ENCODE assay signal across 14 cellular contexts in the genomic region with DNA sequence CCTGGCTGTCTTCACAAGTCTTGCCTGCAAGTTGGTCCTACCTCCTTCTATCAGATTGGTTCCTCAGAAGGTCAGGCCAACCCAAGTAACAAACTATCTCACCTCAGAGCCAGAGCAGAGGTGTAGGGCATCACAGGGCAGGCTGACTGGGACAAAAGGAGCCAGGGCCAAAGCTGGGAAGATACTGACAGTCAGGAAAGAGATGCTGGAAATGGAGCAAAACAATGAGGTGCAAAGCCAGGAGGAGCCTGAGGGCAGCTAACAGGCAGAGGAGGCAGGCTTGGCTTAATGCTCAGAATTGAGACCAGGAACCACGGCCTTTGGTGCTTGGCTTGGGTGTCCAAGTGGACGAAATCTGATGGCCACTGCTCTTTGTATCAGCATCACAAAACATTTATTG.
A peak's percentile ranks its signal among the peaks of the same experiment; 100 is the strongest.
DNase-seq lines count a peak whose midpoint lies in the region; ATAC-seq and TF ChIP-seq lines count a peak whose summit lies in the region.
"Had no signal": no experiment of that assay in that cellular context is flagged by ENCODE, and none has a peak within 500 bp of the region (broad histone marks: within the 10 kb centered on the region; RNA-seq: fewer than 3 reads in every experiment).

No MANE protein-coding gene starts in this region.

- H3K4me1 Mint-ChIP-seq in activated CD8-positive, alpha-beta memory T cell treated with anti-CD3 and anti-CD28 coated beads, Interleukin-2, amount 10 ng/mL, durations not matched to agents 7 days and 5 days, result peaks cover 51% of the 10 kb centered on the region
- H3K4me1 Mint-ChIP-seq in activated naive CD8-positive, alpha-beta T cell treated with anti-CD3 and anti-CD28 coated beads, Interleukin-2, amount 50 U/mL, for 24 hours, result peaks cover 65% of the 10 kb centered on the region

- no peaks in the 10 kb centered on the region for H3K9me3 Mint-ChIP-seq in activated CD8-positive, alpha-beta memory T cell treated with anti-CD3 and anti-CD28 coated beads, Interleukin-2, amount 10 ng/mL, durations not matched to agents 7 days and 5 days (ENCODE audit: low read depth)
- H3K9me3 Mint-ChIP-seq in activated naive CD8-positive, alpha-beta T cell treated with anti-CD3 and anti-CD28 coated beads, Interleukin-2, amount 50 U/mL, for 24 hours, result no peaks in the 10 kb centered on the region

- no peaks in the 10 kb centered on the region for H3K36me3 ChIP-seq in muscle layer of duodenum (ENCODE audit: control insufficient read depth in 1 of 2, insufficient read depth in 2 of 2, low read length in 2 of 2)
- H3K36me3 ChIP-seq in thoracic aorta, result no peaks in the 10 kb centered on the region
- no peaks in the 10 kb centered on the region for H3K36me3 ChIP-seq in testis (ENCODE audit: low read depth, missing control alignments)
- H3K36me3 ChIP-seq: MG63, pancreas had no signal

- no peaks in the 10 kb centered on the region for H3K27me3 ChIP-seq in muscle layer of duodenum (ENCODE audit: low read depth, low read length)
- no peaks in the 10 kb centered on the region for H3K27me3 ChIP-seq in thoracic aorta (replicated peaks; ENCODE audit: insufficient read depth)
- H3K27me3 ChIP-seq in testis, result no peaks in the 10 kb centered on the region
- H3K27me3 ChIP-seq: MG63, pancreas had no signal

- ATAC-seq in activated CD8-positive, alpha-beta memory T cell treated with anti-CD3 and anti-CD28 coated beads, Interleukin-2, amount 10 ng/mL, durations not matched to agents 7 days and 5 days, result no peak
- no peak for ATAC-seq in activated naive CD8-positive, alpha-beta T cell treated with anti-CD3 and anti-CD28 coated beads, Interleukin-2, amount 50 U/mL, for 24 hours
- no peak for ATAC-seq in thoracic aorta (ENCODE audit: insufficient number of reproducible peaks, low FRiP score, low read depth)
- ATAC-seq: pancreas had no signal

- intact Hi-C loops in testis (cut with DNase I; ENCODE audit: low total_unique reads), result no loop called here

- CTCF ChIA-PET in activated CD8-positive, alpha-beta memory T cell treated with anti-CD3 and anti-CD28 coated beads, Interleukin-2, amount 10 ng/mL, durations not matched to agents 7 days and 5 days (lab: Charles Lee), result interaction anchor here (3.5 kb wide), 1 partner anchor 11 kb away, joined by 15 read pairs; no protein-coding TSS in a partner anchor

- peaks cover 22% of the 10 kb centered on the region for H3K36me3 Mint-ChIP-seq in activated CD8-positive, alpha-beta memory T cell treated with anti-CD3 and anti-CD28 coated beads, Interleukin-2, amount 10 ng/mL, durations not matched to agents 7 days and 5 days
- peaks cover 13% of the 10 kb centered on the region for H3K36me3 Mint-ChIP-seq in activated naive CD8-positive, alpha-beta T cell treated with anti-CD3 and anti-CD28 coated beads, Interleukin-2, amount 50 U/mL, for 24 hours (ENCODE audit: low read depth)

- no peak for TF ChIP-seq POLR2A in testis (IDR thresholded peaks at IDR 0.05)

- H3K9me3 ChIP-seq in muscle layer of duodenum (ENCODE audit: control insufficient read depth in 1 of 2, low read length in 2 of 2) (no peaks in the 10 kb centered on the region), thoracic aorta (no peaks in the 10 kb centered on the region), testis (no peaks in the 10 kb centered on the region)
- H3K9me3 ChIP-seq: MG63, pancreas had no signal

- H3K4me3 Mint-ChIP-seq in activated CD8-positive, alpha-beta memory T cell treated with anti-CD3 and anti-CD28 coated beads, Interleukin-2, amount 10 ng/mL, durations not matched to agents 7 days and 5 days, result no peak overlapping the region
- H3K4me3 Mint-ChIP-seq in activated naive CD8-positive, alpha-beta T cell treated with anti-CD3 and anti-CD28 coated beads, Interleukin-2, amount 50 U/mL, for 24 hours, result no peak overlapping the region

- WGBS in testis, 2 donors, result 88 to 94% methylated on average over 2 of the region's 2 CpGs

- H3K27ac ChIP-seq in muscle layer of duodenum (ENCODE audit: low read length) (peak overlapping the region; percentile 99), thoracic aorta (peak overlapping the region; percentile 95 to 98), testis (peak overlapping the region in 1 of 2 donors; percentile 99)

- H3K27ac Mint-ChIP-seq in activated CD8-positive, alpha-beta memory T cell treated with anti-CD3 and anti-CD28 coated beads, Interleukin-2, amount 10 ng/mL, durations not matched to agents 7 days and 5 days, result peak overlapping the region; percentile 95
- peak overlapping the region; percentile 87 for H3K27ac Mint-ChIP-seq in activated naive CD8-positive, alpha-beta T cell treated with anti-CD3 and anti-CD28 coated beads, Interleukin-2, amount 50 U/mL, for 24 hours

- no peak overlapping the region for H3K4me3 ChIP-seq in muscle layer of duodenum (ENCODE audit: low read depth in 1 of 2, low read length in 2 of 2)
- H3K4me3 ChIP-seq in thoracic aorta, result no peak overlapping the region
- H3K4me3 ChIP-seq in testis, result no peak overlapping the region
- H3K4me3 ChIP-seq: MG63, pancreas had no signal

- no peak for TF ChIP-seq CTCF in thoracic aorta (IDR thresholded peaks at IDR 0.05)
- TF ChIP-seq CTCF in testis (IDR thresholded peaks at IDR 0.05), result no peak

- DNase-seq in activated CD8-positive, alpha-beta memory T cell treated with anti-CD3 and anti-CD28 coated beads, Interleukin-2, amount 10 ng/mL, durations not matched to agents 7 days and 5 days, result no peak
- no peak for DNase-seq in activated CD8-positive, alpha-beta memory T cell treated with anti-CD3 and anti-CD28 coated beads for 24 hours
- DNase-seq in activated naive CD8-positive, alpha-beta T cell treated with anti-CD3 and anti-CD28 coated beads, Interleukin-2, amount 50 U/mL, for 24 hours, result no peak
- DNase-seq in thoracic aorta (ENCODE audit: low spot score) (no peak), NCI-H1105 (lab: John Stamatoyannopoulos, UW) (no peak), testis (no peak), islet precursor cell (no peak)
- DNase-seq: activated naive CD4-positive, alpha-beta T cell; effector memory CD4-positive, alpha-beta T cell; MG63; NCI-H82; T-helper 9 cell had no signal

- H3K27me3 Mint-ChIP-seq in activated CD8-positive, alpha-beta memory T cell treated with anti-CD3 and anti-CD28 coated beads, Interleukin-2, amount 10 ng/mL, durations not matched to agents 7 days and 5 days, result no peaks in the 10 kb centered on the region
- no peaks in the 10 kb centered on the region for H3K27me3 Mint-ChIP-seq in activated naive CD8-positive, alpha-beta T cell treated with anti-CD3 and anti-CD28 coated beads, Interleukin-2, amount 50 U/mL, for 24 hours

- peaks cover 33 to 36% of the 10 kb centered on the region in 2 donors for H3K4me1 ChIP-seq in muscle layer of duodenum (ENCODE audit: control insufficient read depth in 1 of 2, insufficient read depth in 2 of 2, low read length in 2 of 2)
- H3K4me1 ChIP-seq in thoracic aorta (ENCODE audit: control insufficient read depth in 1 of 2, low read depth in 2 of 2), result peaks cover 37 to 53% of the 10 kb centered on the region in 2 donors
- H3K4me1 ChIP-seq in testis, result peaks cover 33% of the 10 kb centered on the region
